9 cellular contexts compared by ENCODE assay signal in the genomic region with DNA sequence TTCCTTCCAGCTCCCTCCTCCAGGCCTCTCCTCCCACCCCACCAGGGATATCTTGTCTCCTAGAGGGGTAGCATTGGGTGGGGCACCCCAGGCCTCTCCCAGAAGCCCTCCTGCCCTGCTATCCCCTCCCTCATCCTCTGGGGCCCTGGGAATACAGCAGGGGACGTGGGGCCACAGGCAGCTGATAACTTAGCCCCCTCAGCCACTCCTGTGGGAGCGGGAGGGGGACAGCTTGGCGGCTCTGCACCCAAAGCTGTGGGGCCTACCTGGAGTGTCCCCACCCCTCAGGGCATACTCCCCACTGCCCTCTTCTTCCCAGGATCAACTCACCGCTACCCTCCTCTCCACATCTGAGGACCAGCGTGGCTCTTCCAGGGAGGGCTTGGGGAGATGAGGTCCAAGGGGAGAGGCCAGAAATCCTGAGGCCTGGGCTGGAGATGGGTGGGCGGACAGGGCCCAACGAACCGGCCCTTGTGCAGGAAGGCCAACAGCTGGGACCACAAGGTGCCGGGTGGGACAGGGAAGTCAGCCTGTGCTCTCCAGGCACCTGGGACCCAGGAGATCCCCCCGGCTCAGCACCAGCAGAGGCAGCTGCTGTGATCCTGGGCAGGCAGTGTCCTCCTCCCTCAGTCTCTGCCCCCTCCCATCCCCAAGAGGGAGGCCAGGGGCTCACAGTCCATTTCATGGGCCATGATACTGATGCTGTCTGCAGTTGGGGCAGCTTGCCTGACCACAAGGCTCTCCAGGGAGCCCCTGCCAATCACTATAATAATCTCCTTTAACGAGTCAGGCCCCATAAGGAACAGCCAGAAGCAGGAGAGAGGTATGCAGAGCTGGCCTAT. TPM values are rescaled to one million over a fixed set of nuclear protein-coding genes. Genes with fewer than 3 reads are reported as not detected.
A peak's percentile ranks its signal among the peaks of the same experiment; 100 is the strongest.
DNase-seq lines count a peak whose midpoint lies in the region; ATAC-seq and TF ChIP-seq lines count a peak whose summit lies in the region.
"Had no signal": no experiment of that assay in that cellular context is flagged by ENCODE, and none has a peak within 500 bp of the region (broad histone marks: within the 10 kb centered on the region; RNA-seq: fewer than 3 reads in every experiment).

No MANE protein-coding gene starts in this region.

- WGBS in esophagus, 2 donors, result 68 to 70% methylated on average over 10 to 11 of the region's 11 CpGs

- peaks cover 21% of the 10 kb centered on the region for H3K4me1 Mint-ChIP-seq in CD4-positive, alpha-beta T cell (ENCODE audit: low read depth)

- POLR2A ChIA-PET in CD4-positive, alpha-beta T cell (lab: Charles Lee), result interaction anchor here (1.0 to 3.2 kb wide), 12 partner anchors 15 to 61 kb away, joined by 3 to 15 read pairs (median 5); partner anchors contain the start of genes MALAT1 and NEAT1
- POLR2A ChIA-PET in RWPE1 (lab: Yijun Ruan, JAX; ENCODE audit: low non-redundant PET), result interaction anchor here (0.6 kb wide), 1 partner anchor 62 kb away, joined by 4 read pairs; no protein-coding TSS in a partner anchor

- no peaks in the 10 kb centered on the region for H3K9me3 Mint-ChIP-seq in CD4-positive, alpha-beta T cell

- peak overlapping the region; percentile 39 for H3K27ac Mint-ChIP-seq in CD4-positive, alpha-beta T cell

- no peaks in the 10 kb centered on the region for H3K27me3 Mint-ChIP-seq in CD4-positive, alpha-beta T cell

- H3K27me3 ChIP-seq in CD4-positive, alpha-beta T cell (ENCODE audit: control insufficient read depth, insufficient read depth, low read length), result no peaks in the 10 kb centered on the region
- no peaks in the 10 kb centered on the region for H3K27me3 ChIP-seq in esophagus (ENCODE audit: control insufficient read depth in 1 of 2, insufficient read depth in 2 of 2, low read length in 2 of 2)
- no peaks in the 10 kb centered on the region for H3K27me3 ChIP-seq in neutrophil

- ATAC-seq in CD4-positive, alpha-beta T cell (ENCODE audit: poor library complexity), result no peak
- no peak for ATAC-seq in HG02981 (IDR thresholded peaks at IDR 0.05; ENCODE audit: unreplicated experiment)

- no peak for DNase-seq in CD4-positive, alpha-beta T cell
- DNase-seq in RWPE1 (ENCODE audit: low spot score) (no peak), DMS79 (lab: John Stamatoyannopoulos, UW) (no peak)
- DNase-seq in activated CD4-positive, CD25-positive, alpha-beta regulatory T cell (lab: John Stamatoyannopoulos, UW), result no peak
- DNase-seq in activated T-cell treated with anti-CD3 and anti-CD28 coated beads, Interleukin-2, amount 50 U/mL, for 48 hours, result no peak
- DNase-seq: NCI-H187 treated with DMSO at 0.1 percent for 48 hours had no signal

- no peak overlapping the region for H3K4me3 Mint-ChIP-seq in CD4-positive, alpha-beta T cell

- no peak for TF ChIP-seq CTCF in CD4-positive, alpha-beta T cell (IDR thresholded peaks at IDR 0.05)
- TF ChIP-seq CTCF in RWPE1 (conservative IDR thresholded peaks at IDR 0.05; ENCODE audit: low read depth) (no peak), neutrophil (IDR thresholded peaks at IDR 0.05) (no peak)

- peaks cover 0 to 18% of the 10 kb centered on the region in 2 donors for H3K36me3 ChIP-seq in esophagus (ENCODE audit: control insufficient read depth in 2 of 2, insufficient read depth in 2 of 2, low read length in 1 of 2)
- H3K36me3 ChIP-seq in neutrophil, result peaks cover 57% of the 10 kb centered on the region

- H3K4me3 ChIP-seq in esophagus (ENCODE audit: low read depth in 1 of 2, low read length in 2 of 2), result no peak overlapping the region
- H3K4me3 ChIP-seq in neutrophil (ENCODE audit: low read depth in 1 of 2, low read length in 1 of 2), result no peak overlapping the region

- intact Hi-C loops in CD4-positive, alpha-beta T cell (cut with DNase I, micrococcal nuclease), result no loop called here

- H3K4me1 ChIP-seq in esophagus (ENCODE audit: control insufficient read depth in 2 of 2, insufficient read depth in 2 of 2, low read length in 1 of 2) (peaks cover 2 to 7% of the 10 kb centered on the region in 2 donors), neutrophil (ENCODE audit: control insufficient read depth in 1 of 2, insufficient read depth in 1 of 2, low read depth in 1 of 2, low read length in 1 of 2) (peaks cover 30 to 31% of the 10 kb centered on the region in 2 experiments)

- H3K36me3 Mint-ChIP-seq in CD4-positive, alpha-beta T cell (ENCODE audit: low read depth), result peaks cover 29% of the 10 kb centered on the region

- no peak overlapping the region for H3K27ac ChIP-seq in CD4-positive, alpha-beta T cell (ENCODE audit: low read depth, low read length)
- peak overlapping the region; percentile 85 for H3K27ac ChIP-seq in RWPE1
- peak overlapping the region; percentile 30 to 89 for H3K27ac ChIP-seq in esophagus (ENCODE audit: low read depth in 2 of 2, low read length in 1 of 2)
- H3K27ac ChIP-seq in neutrophil, result peak overlapping the region; percentile 69

- CTCF ChIA-PET in CD4-positive, alpha-beta T cell (lab: Charles Lee), result interaction anchor here (1.6 kb wide), 1 partner anchor 65 kb away, joined by 3 read pairs; no protein-coding TSS in a partner anchor
- CTCF ChIA-PET in RWPE1 (lab: Yijun Ruan, JAX), result interaction anchor here (0.6 kb wide), 1 partner anchor 21 kb away, joined by 5 read pairs; no protein-coding TSS in a partner anchor

- H3K9me3 ChIP-seq in CD4-positive, alpha-beta T cell (ENCODE audit: control insufficient read depth, low read length), result no peaks in the 10 kb centered on the region
- H3K9me3 ChIP-seq in esophagus (ENCODE audit: control insufficient read depth in 2 of 2, insufficient read depth in 1 of 2, low read depth in 1 of 2, low read length in 1 of 2) (no peaks in the 10 kb centered on the region), neutrophil (no peaks in the 10 kb centered on the region)

RNA-seq across cellular contexts. Expression of gene NEAT1, which starts 23.2 kb away (rescaled TPM):
- 100 to 1,000 TPM; 221 to 223 TPM for total RNA-seq in CD4-positive, alpha-beta T cell
- 1,000 to 10,000 TPM in 1 of 2 donors, 100 to 1,000 TPM in 1; 536 to 1,203 TPM for polyA plus RNA-seq in esophagus

RNA-seq across cellular contexts. Expression of gene MALAT1, which starts 53.0 kb away (rescaled TPM):
- total RNA-seq in CD4-positive, alpha-beta T cell, result over 10,000 TPM; 31,509 to 32,316 TPM
- polyA plus RNA-seq in esophagus, result 1,000 to 10,000 TPM in 1 of 2 donors, 10 to 100 TPM in 1; 94.9 to 1,950 TPM

RNA-seq across cellular contexts. Expression of gene FRMD8, which starts 59.4 kb away (rescaled TPM):
- total RNA-seq in CD4-positive, alpha-beta T cell, result 10 to 100 TPM; 19.4 to 25.3 TPM
- polyA plus RNA-seq in esophagus, result 10 to 100 TPM; 25.2 to 27.8 TPM
